15 cellular contexts compared by ENCODE assay signal in genomic region chr15:20353966-20354883, GRCh38.
DNase-seq lines count a peak whose midpoint lies in the region; ATAC-seq and TF ChIP-seq lines count a peak whose summit lies in the region.
"Had no signal": no experiment of that assay in that cellular context is flagged by ENCODE, and none has a peak within 500 bp of the region (broad histone marks: within the 10 kb centered on the region; RNA-seq: fewer than 3 reads in every experiment).

No MANE protein-coding gene starts in this region.

- ATAC-seq in activated CD8-positive, alpha-beta T cell treated with anti-CD3 and anti-CD28 coated beads, Interleukin-2, amount 10 ng/mL, durations not matched to agents 7 days and 5 days = no peak
- no peak for ATAC-seq in activated CD8-positive, alpha-beta T cell treated with anti-CD3 and anti-CD28 coated beads for 36 hours
- ATAC-seq in IMR-90 (ENCODE audit: low read depth) (no peak), left cardiac atrium (no peak), GM23338 (no peak)
- ATAC-seq: heart left ventricle had no signal

- intact Hi-C loops in activated CD8-positive, alpha-beta T cell treated with anti-CD3 and anti-CD28 coated beads for 36 hours (cut with micrococcal nuclease) = no loop called here
- intact Hi-C loops in IMR-90 (cut with micrococcal nuclease) = no loop called here
- intact Hi-C loops in left cardiac atrium (cut with DNase I) = no loop called here

- H3K4me2 ChIP-seq in IMR-90 (ENCODE audit: low read depth, low read length) = no peak overlapping the region
- no peak overlapping the region for H3K4me2 ChIP-seq in MM.1S (ENCODE audit: low read depth, low read length)
- H3K4me2 ChIP-seq in Karpas-422 (ENCODE audit: low read depth, low read length, poor library complexity, severe bottlenecking) = no peak overlapping the region
- H3K4me2 ChIP-seq in GM23338 = no peak overlapping the region

- H3K9me2 ChIP-seq in MM.1S (replicated peaks; ENCODE audit: insufficient read depth, low read length) (no peaks in the 10 kb centered on the region), Karpas-422 (replicated peaks; ENCODE audit: insufficient read depth, low read length) (no peaks in the 10 kb centered on the region), GM23338 (ENCODE audit: insufficient read depth) (no peaks in the 10 kb centered on the region)

- no peak overlapping the region for H2AK5ac ChIP-seq in IMR-90 (ENCODE audit: low read depth, low read length)

- H4K20me1 ChIP-seq in IMR-90 (ENCODE audit: insufficient read depth, low read length) = no peaks in the 10 kb centered on the region
- H4K20me1 ChIP-seq in MM.1S (ENCODE audit: insufficient read depth, low read length) = no peaks in the 10 kb centered on the region
- H4K20me1 ChIP-seq in Karpas-422 (ENCODE audit: insufficient read depth, low read depth, low read length) = no peaks in the 10 kb centered on the region
- no peaks in the 10 kb centered on the region for H4K20me1 ChIP-seq in GM23338 (replicated peaks; ENCODE audit: insufficient read depth)

- H3K4ac ChIP-seq in IMR-90 (ENCODE audit: low read depth, low read length) = no peak overlapping the region

- no peak for TF ChIP-seq CTCF in activated CD8-positive, alpha-beta T cell treated with anti-CD3 and anti-CD28 coated beads for 36 hours (IDR thresholded peaks at IDR 0.05)
- TF ChIP-seq CTCF in IMR-90 (conservative IDR thresholded peaks at IDR 0.05; ENCODE audit: low read depth, low read length) (no peak), MM.1S (IDR thresholded peaks at IDR 0.05; ENCODE audit: low read length) (no peak), GM23338 (conservative IDR thresholded peaks at IDR 0.05; ENCODE audit: low read depth in 2 of 2) (no peak)

- H2AFZ ChIP-seq in IMR-90 (replicated peaks; ENCODE audit: low read length, poor library complexity) (no peak overlapping the region), MM.1S (ENCODE audit: low read length) (no peak overlapping the region), Karpas-422 (ENCODE audit: low read length) (no peak overlapping the region), GM23338 (no peak overlapping the region)

- no peak overlapping the region for H2BK120ac ChIP-seq in IMR-90 (ENCODE audit: low read depth, low read length)

- H2AK9ac ChIP-seq in IMR-90 (replicated peaks; ENCODE audit: low read depth, low read length, poor library complexity) = peak overlapping the region; percentile 51

- no peaks in the 10 kb centered on the region for H3K79me2 ChIP-seq in MM.1S (ENCODE audit: low read length)
- no peaks in the 10 kb centered on the region for H3K79me2 ChIP-seq in Karpas-422 (ENCODE audit: low read length)
- H3K79me2 ChIP-seq in GM23338 (replicated peaks; ENCODE audit: insufficient read depth) = no peaks in the 10 kb centered on the region

- H4K8ac ChIP-seq in IMR-90 (ENCODE audit: low read depth in 2 of 2, low read length in 2 of 2) = no peak overlapping the region

- POLR2A ChIA-PET in activated CD8-positive, alpha-beta T cell treated with anti-CD3 and anti-CD28 coated beads, Interleukin-2, amount 10 ng/mL, durations not matched to agents 7 days and 5 days (lab: Charles Lee) = no interaction called here
- POLR2A ChIA-PET in activated CD8-positive, alpha-beta T cell treated with anti-CD3 and anti-CD28 coated beads for 36 hours (lab: Charles Lee) = no interaction called here
- POLR2A ChIA-PET in IMR-90 (lab: Charles Lee; ENCODE audit: unreplicated experiment) = no interaction called here

- H3K9me3 Mint-ChIP-seq in activated CD8-positive, alpha-beta T cell treated with anti-CD3 and anti-CD28 coated beads, Interleukin-2, amount 10 ng/mL, durations not matched to agents 7 days and 5 days (ENCODE audit: insufficient read depth) = no peaks in the 10 kb centered on the region
- no peaks in the 10 kb centered on the region for H3K9me3 Mint-ChIP-seq in activated CD8-positive, alpha-beta T cell treated with anti-CD3 and anti-CD28 coated beads for 36 hours
- H3K9me3 Mint-ChIP-seq in GM23338 = no peaks in the 10 kb centered on the region
- H3K9me3 Mint-ChIP-seq: dendritic cell treated with granulocyte-macrophage colony-stimulating factor and Interleukin-4, amounts not matched to agents 40 ng/mL and 50 ng/mL, for 4 days had no signal

- H3K4me1 Mint-ChIP-seq in activated CD8-positive, alpha-beta T cell treated with anti-CD3 and anti-CD28 coated beads, Interleukin-2, amount 10 ng/mL, durations not matched to agents 7 days and 5 days (ENCODE audit: low read depth) = peaks cover 2% of the 10 kb centered on the region
- H3K4me1 Mint-ChIP-seq in activated CD8-positive, alpha-beta T cell treated with anti-CD3 and anti-CD28 coated beads for 36 hours (ENCODE audit: low read depth) = peaks cover 7% of the 10 kb centered on the region
- no peaks in the 10 kb centered on the region for H3K4me1 Mint-ChIP-seq in GM23338

- TF ChIP-seq POLR2A in IMR-90 (IDR thresholded peaks at IDR 0.05; ENCODE audit: low read depth, low read length) = no peak

- TF ChIP-seq RAD21 in IMR-90 (IDR thresholded peaks at IDR 0.05; ENCODE audit: low read length) = no peak

- H3F3A ChIP-seq in MM.1S (ENCODE audit: insufficient read depth, low read length) = peaks cover 18% of the 10 kb centered on the region; the same call in 1 of the 2 replicates
- no peaks in the 10 kb centered on the region for H3F3A ChIP-seq in GM23338 (replicated peaks; ENCODE audit: low read depth)

- H3K9me3 ChIP-seq in IMR-90 (ENCODE audit: control insufficient read depth, insufficient read depth, low read length) (peaks cover 82% of the 10 kb centered on the region), MM.1S (replicated peaks; ENCODE audit: insufficient read depth, low read length) (no peaks in the 10 kb centered on the region), Karpas-422 (ENCODE audit: low read length) (no peaks in the 10 kb centered on the region)
- H3K9me3 ChIP-seq: heart left ventricle had no signal

- no peak overlapping the region for H2BK20ac ChIP-seq in IMR-90 (ENCODE audit: low read depth, low read length)

- CTCF ChIA-PET in activated CD8-positive, alpha-beta T cell treated with anti-CD3 and anti-CD28 coated beads, Interleukin-2, amount 10 ng/mL, durations not matched to agents 7 days and 5 days (lab: Charles Lee) = interaction anchor here (1.5 to 1.9 kb wide), 4 partner anchors 18 to 1870 kb away, joined by 5 to 10 read pairs (median 8); no protein-coding TSS in a partner anchor
- CTCF ChIA-PET in activated CD8-positive, alpha-beta T cell treated with anti-CD3 and anti-CD28 coated beads for 36 hours (lab: Charles Lee) = interaction anchor here (4.7 kb wide), 1 partner anchor 1870 kb away, joined by 74 read pairs; no protein-coding TSS in a partner anchor
- CTCF ChIA-PET in IMR-90 (lab: Yijun Ruan, JAX) = no interaction called here

- H3K79me1 ChIP-seq in IMR-90 (ENCODE audit: low read depth in 1 of 2, low read length in 2 of 2) = no peaks in the 10 kb centered on the region

- H3K4me3 Mint-ChIP-seq in activated CD8-positive, alpha-beta T cell treated with anti-CD3 and anti-CD28 coated beads, Interleukin-2, amount 10 ng/mL, durations not matched to agents 7 days and 5 days = no peak overlapping the region
- H3K4me3 Mint-ChIP-seq in activated CD8-positive, alpha-beta T cell treated with anti-CD3 and anti-CD28 coated beads for 36 hours = no peak overlapping the region
- no peak overlapping the region for H3K4me3 Mint-ChIP-seq in GM23338
- H3K4me3 Mint-ChIP-seq: dendritic cell treated with granulocyte-macrophage colony-stimulating factor and Interleukin-4, amounts not matched to agents 40 ng/mL and 50 ng/mL, for 4 days; naive B cell had no signal

- no peak overlapping the region for H4K91ac ChIP-seq in IMR-90 (ENCODE audit: insufficient read depth, low read depth, low read length)

- H3K36me3 ChIP-seq in IMR-90 (ENCODE audit: control insufficient read depth, insufficient read depth, low read length) (no peaks in the 10 kb centered on the region), MM.1S (replicated peaks; ENCODE audit: insufficient read depth, low read length) (no peaks in the 10 kb centered on the region), Karpas-422 (ENCODE audit: insufficient read depth, low read length) (no peaks in the 10 kb centered on the region), GM23338 (ENCODE audit: insufficient read depth) (peaks cover 11% of the 10 kb centered on the region; the same call in 1 of the 2 replicates)
- H3K36me3 ChIP-seq: heart left ventricle had no signal

- no peak overlapping the region for H3K23ac ChIP-seq in IMR-90 (ENCODE audit: low read depth, low read length)

- H3K18ac ChIP-seq in IMR-90 (ENCODE audit: low read depth, low read length) = no peak overlapping the region

- H3K27ac Mint-ChIP-seq in activated CD8-positive, alpha-beta T cell treated with anti-CD3 and anti-CD28 coated beads, Interleukin-2, amount 10 ng/mL, durations not matched to agents 7 days and 5 days = no peak overlapping the region
- H3K27ac Mint-ChIP-seq in activated CD8-positive, alpha-beta T cell treated with anti-CD3 and anti-CD28 coated beads for 36 hours = no peak overlapping the region
- H3K27ac Mint-ChIP-seq in GM23338 = no peak overlapping the region
- H3K27ac Mint-ChIP-seq: dendritic cell treated with granulocyte-macrophage colony-stimulating factor and Interleukin-4, amounts not matched to agents 40 ng/mL and 50 ng/mL, for 4 days had no signal

- no peak overlapping the region for H2BK15ac ChIP-seq in IMR-90 (ENCODE audit: low read depth, low read length)

- DNase-seq in activated CD8-positive, alpha-beta T cell treated with anti-CD3 and anti-CD28 coated beads, Interleukin-2, amount 10 ng/mL, durations not matched to agents 7 days and 5 days = peak; percentile 22
- no peak for DNase-seq in activated CD8-positive, alpha-beta T cell treated with anti-CD3 and anti-CD28 coated beads for 36 hours
- no peak for DNase-seq in IMR-90
- peak; percentile 17 for DNase-seq in left cardiac atrium
- DNase-seq in stimulated activated CD8-positive, alpha-beta memory T cell treated with anti-CD3 and anti-CD28 coated beads, Interleukin-4, amount 100 ng/mL, for 48 hours = peak; percentile 34
- DNase-seq in MM.1S = no peak
- DNase-seq in Karpas-422 = no peak
- no peak for DNase-seq in GM23338 (ENCODE audit: low spot score)
- DNase-seq: activated T-cell treated with anti-CD3 and anti-CD28 coated beads for 4 hours; COR-L47; naive B cell; NCI-H226; stimulated activated CD4-positive, alpha-beta T cell treated with anti-CD3 and anti-CD28 coated beads, Interleukin-2, amount 100 ng/mL, for 24 hours had no signal

- 44% methylated on average over 13 of the region's 14 CpGs; no CpG with 5 or more reads in 1 of the 2 experiments for WGBS in IMR-90 (ENCODE audit: extremely low coverage in 2 of 2, insufficient read length in 1 of 2), 2 experiments

- no peak overlapping the region for H4K5ac ChIP-seq in IMR-90 (ENCODE audit: low read depth, low read length)

- BruUV-seq in IMR-90 (replicated peaks; lab: Mats Ljungman, UMichigan) = no TSS peak

- no peaks in the 10 kb centered on the region for H3K27me3 Mint-ChIP-seq in activated CD8-positive, alpha-beta T cell treated with anti-CD3 and anti-CD28 coated beads, Interleukin-2, amount 10 ng/mL, durations not matched to agents 7 days and 5 days (ENCODE audit: low read depth)
- no peaks in the 10 kb centered on the region for H3K27me3 Mint-ChIP-seq in activated CD8-positive, alpha-beta T cell treated with anti-CD3 and anti-CD28 coated beads for 36 hours
- H3K27me3 Mint-ChIP-seq in GM23338 (ENCODE audit: insufficient read depth, low read depth, poor library complexity) = peaks cover 38% of the 10 kb centered on the region
- H3K27me3 Mint-ChIP-seq: dendritic cell treated with granulocyte-macrophage colony-stimulating factor and Interleukin-4, amounts not matched to agents 40 ng/mL and 50 ng/mL, for 4 days had no signal

- H3K27ac ChIP-seq in IMR-90 (ENCODE audit: insufficient read depth, low read length) (no peak overlapping the region), MM.1S (ENCODE audit: low read length) (no peak overlapping the region), Karpas-422 (ENCODE audit: low read length) (no peak overlapping the region), GM23338 (ENCODE audit: low read depth) (no peak overlapping the region)
- H3K27ac ChIP-seq: heart left ventricle had no signal

- no peak overlapping the region for H3K14ac ChIP-seq in IMR-90 (replicated peaks; ENCODE audit: low read depth, low read length)

- H3K9me1 ChIP-seq in IMR-90 (ENCODE audit: insufficient read depth, low read length) = no peaks in the 10 kb centered on the region

- H3K27me3 ChIP-seq in IMR-90 (ENCODE audit: control insufficient read depth, insufficient read depth, low read length) (no peaks in the 10 kb centered on the region), MM.1S (replicated peaks; ENCODE audit: insufficient read depth, low read length) (no peaks in the 10 kb centered on the region), Karpas-422 (ENCODE audit: low read length) (no peaks in the 10 kb centered on the region), GM23338 (ENCODE audit: insufficient read depth) (no peaks in the 10 kb centered on the region)

- no peaks in the 10 kb centered on the region for H3K4me1 ChIP-seq in IMR-90 (ENCODE audit: control insufficient read depth, insufficient read depth, low read length)
- peaks cover 19% of the 10 kb centered on the region for H3K4me1 ChIP-seq in MM.1S (ENCODE audit: low read length)
- H3K4me1 ChIP-seq in Karpas-422 (ENCODE audit: low read length) = no peaks in the 10 kb centered on the region
- no peaks in the 10 kb centered on the region for H3K4me1 ChIP-seq in GM23338 (ENCODE audit: insufficient read depth)

- H3K36me3 Mint-ChIP-seq in activated CD8-positive, alpha-beta T cell treated with anti-CD3 and anti-CD28 coated beads, Interleukin-2, amount 10 ng/mL, durations not matched to agents 7 days and 5 days (ENCODE audit: low read depth) = no peaks in the 10 kb centered on the region
- H3K36me3 Mint-ChIP-seq in activated CD8-positive, alpha-beta T cell treated with anti-CD3 and anti-CD28 coated beads for 36 hours (ENCODE audit: low read depth) = no peaks in the 10 kb centered on the region
- H3K36me3 Mint-ChIP-seq in GM23338 (ENCODE audit: low read depth) = peaks cover 50% of the 10 kb centered on the region
- H3K36me3 Mint-ChIP-seq: naive B cell had no signal

- H3K4me3 ChIP-seq in IMR-90 (ENCODE audit: insufficient read depth, low read depth, low read length) = no peak overlapping the region
- no peak overlapping the region for H3K4me3 ChIP-seq in MM.1S (ENCODE audit: low read length)
- no peak overlapping the region for H3K4me3 ChIP-seq in Karpas-422 (ENCODE audit: low read length)
- no peak overlapping the region; the same call in 1 of the 2 replicates for H3K4me3 ChIP-seq in GM23338
- H3K4me3 ChIP-seq: heart left ventricle had no signal

- in situ Hi-C loops in IMR-90 (cut with MboI; ENCODE audit: low sequenced_read_pairs) = loop anchor here (5.0 to 10.0 kb wide), 2 partner anchors 48 to 149 kb away; no protein-coding TSS in a partner anchor

- no peak overlapping the region for H2BK5ac ChIP-seq in IMR-90 (ENCODE audit: low read depth, low read length, poor library complexity, severe bottlenecking)

- dilution Hi-C loops in IMR-90 (cut with HindIII; ENCODE audit: low sequenced_read_pairs, unreplicated experiment) = no loop called here

- H3K56ac ChIP-seq in IMR-90 (ENCODE audit: extremely low read depth, insufficient read depth, low read length) = no peak overlapping the region

- H3K9ac ChIP-seq in IMR-90 (ENCODE audit: low read depth, low read length) (no peak overlapping the region), MM.1S (ENCODE audit: low read length) (no peak overlapping the region), Karpas-422 (ENCODE audit: low read length) (no peak overlapping the region)

Comparison
In these comparisons a context has a peak if more than half of its experiments do, and no peak if none do; other contexts are left out.
1. DNase-seq: peak in activated CD8-positive, alpha-beta T cell treated with anti-CD3 and anti-CD28 coated beads, Interleukin-2, amount 10 ng/mL, durations not matched to agents 7 days and 5 days (single experiment), left cardiac atrium (single experiment) and stimulated activated CD8-positive, alpha-beta memory T cell treated with anti-CD3 and anti-CD28 coated beads, Interleukin-4, amount 100 ng/mL, for 48 hours (single experiment); none in activated CD8-positive, alpha-beta T cell treated with anti-CD3 and anti-CD28 coated beads for 36 hours (single experiment), IMR-90 (single experiment), MM.1S (single experiment), Karpas-422 (single experiment) and GM23338 (single experiment).